In genomic region chr14:39169541-39169900, GRCh38 we compare ENCODE assay signal across 8 cellular contexts. TPM values are rescaled to one million over a fixed set of nuclear protein-coding genes. Genes with fewer than 3 reads are reported as not detected.
DNase-seq lines count a peak whose midpoint lies in the region; ATAC-seq and TF ChIP-seq lines count a peak whose summit lies in the region.

No MANE protein-coding gene starts in this region.

- peak overlapping the region; percentile 98 for H3K27ac Mint-ChIP-seq in stimulated activated naive CD8-positive, alpha-beta T cell treated with anti-CD3 and anti-CD28 coated beads, Interleukin-15, amount 100 ng/mL, for 72 hours

- H3K4me1 Mint-ChIP-seq in stimulated activated naive CD8-positive, alpha-beta T cell treated with anti-CD3 and anti-CD28 coated beads, Interleukin-15, amount 100 ng/mL, for 72 hours = peaks cover 39% of the 10 kb centered on the region

- no peak for TF ChIP-seq CTCF in ascending aorta (IDR thresholded peaks at IDR 0.05)

- H3K9ac ChIP-seq in iPS-20b (ENCODE audit: low read depth, low read length) = peak overlapping the region; percentile 94

- H3K4me3 Mint-ChIP-seq in stimulated activated naive CD8-positive, alpha-beta T cell treated with anti-CD3 and anti-CD28 coated beads, Interleukin-15, amount 100 ng/mL, for 72 hours = peak overlapping the region; percentile 91 to 93

- peaks cover 0 to 1% of the 10 kb centered on the region in 2 donors for H3K36me3 ChIP-seq in ascending aorta
- no peaks in the 10 kb centered on the region for H3K36me3 ChIP-seq in iPS-20b (ENCODE audit: insufficient read depth, low read depth, low read length)

- no peaks in the 10 kb centered on the region for H3K9me3 ChIP-seq in ascending aorta
- H3K9me3 ChIP-seq in iPS-20b (ENCODE audit: insufficient read depth, low read depth, low read length) = no peaks in the 10 kb centered on the region

- H3K9me3 Mint-ChIP-seq in stimulated activated naive CD8-positive, alpha-beta T cell treated with anti-CD3 and anti-CD28 coated beads, Interleukin-15, amount 100 ng/mL, for 72 hours = no peaks in the 10 kb centered on the region

- H3K4me1 ChIP-seq in ascending aorta (peaks cover 10 to 16% of the 10 kb centered on the region in 2 donors), iPS-20b (ENCODE audit: insufficient read depth, low read length) (peaks cover 10% of the 10 kb centered on the region; the same call in 1 of the 2 replicates)

- peak; percentile 11 for ATAC-seq in HG03175 (IDR thresholded peaks at IDR 0.05; ENCODE audit: unreplicated experiment)
- no peak for ATAC-seq in stimulated activated naive CD8-positive, alpha-beta T cell treated with anti-CD3 and anti-CD28 coated beads, Interleukin-15, amount 100 ng/mL, for 72 hours

- H3K27me3 Mint-ChIP-seq in stimulated activated naive CD8-positive, alpha-beta T cell treated with anti-CD3 and anti-CD28 coated beads, Interleukin-15, amount 100 ng/mL, for 72 hours = no peaks in the 10 kb centered on the region

- H3K4me3 ChIP-seq in GM08714 (ENCODE audit: low read length) (peak overlapping the region; percentile 86), ascending aorta (peak overlapping the region; percentile 79 to 96), iPS-20b (ENCODE audit: low read length) (peak overlapping the region; percentile 97)

- no peak for DNase-seq in ascending aorta (ENCODE audit: low spot score in 2 of 2)
- no peak for DNase-seq in stimulated activated naive CD8-positive, alpha-beta T cell treated with anti-CD3 and anti-CD28 coated beads, Interleukin-15, amount 100 ng/mL, for 72 hours
- DNase-seq in inferior parietal cortex (ENCODE audit: extremely low spot score) = no peak
- no peak for DNase-seq in stimulated activated CD4-positive, alpha-beta T cell treated with anti-CD3 and anti-CD28 coated beads, Interleukin-1b, Interleukin-23, amount 100 ng/mL, for 48 hours
- no peak for DNase-seq in glomerular visceral epithelial cell (ENCODE audit: extremely low spot score)

- H3K27ac ChIP-seq in ascending aorta (peak overlapping the region; percentile 97 to 99), iPS-20b (ENCODE audit: low read length) (peak overlapping the region; percentile 75)

- H3K27me3 ChIP-seq in ascending aorta = no peaks in the 10 kb centered on the region
- H3K27me3 ChIP-seq in iPS-20b (ENCODE audit: insufficient read depth, low read length) = no peaks in the 10 kb centered on the region

- intact Hi-C loops in ascending aorta (cut with DNase I) = no loop called here

RNA-seq across cellular contexts. Expression of gene TRAPPC6B, which starts 0.6 kb away (rescaled TPM):
- total RNA-seq in ascending aorta = 5.3 TPM

RNA-seq across cellular contexts. Expression of gene PNN, which starts 5.5 kb away (rescaled TPM):
- 19.3 TPM for total RNA-seq in ascending aorta

RNA-seq across cellular contexts. Expression of gene GEMIN2, which starts 55.4 kb away (rescaled TPM):
- total RNA-seq in ascending aorta = 23.8 TPM
